Comparison of ENCODE assay signal across 14 cellular contexts in genomic region chr7:29287366-29287765, GRCh38.
DNase-seq lines count a peak whose midpoint lies in the region; ATAC-seq and TF ChIP-seq lines count a peak whose summit lies in the region.
"Had no signal": no experiment of that assay in that cellular context is flagged by ENCODE, and none has a peak within 500 bp of the region (broad histone marks: within the 10 kb centered on the region; RNA-seq: fewer than 3 reads in every experiment).

No MANE protein-coding gene starts in this region.

- no peak overlapping the region for H2BK5ac ChIP-seq in mesenchymal stem cell (ENCODE audit: low read depth, low read length, poor library complexity, severe bottlenecking)

- no peaks in the 10 kb centered on the region for H3K9me3 Mint-ChIP-seq in activated CD8-positive, alpha-beta memory T cell treated with anti-CD3 and anti-CD28 coated beads, Interleukin-2, amount 10 ng/mL, durations not matched to agents 7 days and 5 days (ENCODE audit: low read depth)
- H3K9me3 Mint-ChIP-seq: activated T-helper 1 cell treated with anti-CD3 and anti-CD28 coated beads, Interleukin-12 subunit alpha, Interleukin-12 subunit beta, Interleukin-2, Interleukin-4 antibody, amounts not matched to agents 30 ng/mL and 10 ng/mL and 1 ng/mL, durations not matched to agents 14 hours and 24 hours and 36 hours; nephron progenitor cell had no signal

- peaks cover 53% of the 10 kb centered on the region for H3K4me1 Mint-ChIP-seq in activated CD8-positive, alpha-beta memory T cell treated with anti-CD3 and anti-CD28 coated beads, Interleukin-2, amount 10 ng/mL, durations not matched to agents 7 days and 5 days

- DNase-seq in Caki2 (ENCODE audit: low read depth), result peak; percentile 6
- peak; percentile 87 for DNase-seq in mammary epithelial cell
- DNase-seq in mesenchymal stem cell, result peak; percentile 52
- DNase-seq in KBM-7, result no peak
- DNase-seq in NCI-H1105 (lab: John Stamatoyannopoulos, UW), result no peak
- DNase-seq in activated CD8-positive, alpha-beta memory T cell treated with anti-CD3 and anti-CD28 coated beads, Interleukin-2, amount 10 ng/mL, durations not matched to agents 7 days and 5 days, result no peak
- DNase-seq: nephron progenitor cell; NK-92 treated with Interleukin-12 subunit alpha and Interleukin-12 subunit beta, amount 100 ng/mL, for 24 hours; stimulated activated CD4-positive, alpha-beta T cell treated with anti-CD3 and anti-CD28 coated beads, Interleukin-2, amount 100 ng/mL, for 24 hours; T-helper 9 cell had no signal

- H3K14ac ChIP-seq in mesenchymal stem cell (ENCODE audit: low read length in 2 of 2), result no peak overlapping the region

- H3K27ac ChIP-seq in mammary epithelial cell (ENCODE audit: insufficient read depth, low read depth, low read length), result peak overlapping the region; percentile 66
- H3K27ac ChIP-seq in mesenchymal stem cell (ENCODE audit: low read length, poor library complexity, severe bottlenecking), result no peak overlapping the region
- H3K27ac ChIP-seq: thoracic aorta had no signal

- H3K36me3 ChIP-seq in mammary epithelial cell (ENCODE audit: insufficient read depth, low read length), result no peaks in the 10 kb centered on the region
- no peaks in the 10 kb centered on the region for H3K36me3 ChIP-seq in mesenchymal stem cell (ENCODE audit: control insufficient read depth in 1 of 2, insufficient read depth in 2 of 2, low read depth in 1 of 2, low read length in 2 of 2)
- H3K36me3 ChIP-seq: thoracic aorta had no signal

- H2BK120ac ChIP-seq in mesenchymal stem cell (ENCODE audit: low read depth, low read length), result no peak overlapping the region

- no peak overlapping the region for H3K4me3 Mint-ChIP-seq in activated CD8-positive, alpha-beta memory T cell treated with anti-CD3 and anti-CD28 coated beads, Interleukin-2, amount 10 ng/mL, durations not matched to agents 7 days and 5 days
- H3K4me3 Mint-ChIP-seq: activated T-helper 1 cell treated with anti-CD3 and anti-CD28 coated beads, Interleukin-12 subunit alpha, Interleukin-12 subunit beta, Interleukin-2, Interleukin-4 antibody, amounts not matched to agents 30 ng/mL and 10 ng/mL and 1 ng/mL, durations not matched to agents 14 hours and 24 hours and 36 hours; nephron progenitor cell had no signal

- H3K4me1 ChIP-seq in mammary epithelial cell (ENCODE audit: insufficient read depth, low read length) (peaks cover 36% of the 10 kb centered on the region), mesenchymal stem cell (ENCODE audit: control insufficient read depth, insufficient read depth, low read depth, low read length) (peaks cover 3% of the 10 kb centered on the region)

- CTCF ChIA-PET in mammary epithelial cell (lab: Charles Lee; ENCODE audit: low non-redundant PET), result interaction anchor here (0.6 kb wide), 1 partner anchor 975 kb away, joined by 4 read pairs; no protein-coding TSS in a partner anchor
- CTCF ChIA-PET in activated CD8-positive, alpha-beta memory T cell treated with anti-CD3 and anti-CD28 coated beads, Interleukin-2, amount 10 ng/mL, durations not matched to agents 7 days and 5 days (lab: Charles Lee), result interaction anchor here (1.3 kb wide), 1 partner anchor 50 kb away, joined by 4 read pairs; no protein-coding TSS in a partner anchor

- no peak overlapping the region for H4K8ac ChIP-seq in mesenchymal stem cell (ENCODE audit: low read length)

- H2BK15ac ChIP-seq in mesenchymal stem cell (ENCODE audit: low read depth, poor library complexity, severe bottlenecking), result no peak overlapping the region

- H3K4me3 ChIP-seq in mammary epithelial cell (replicated peaks in 1 of 3; ENCODE audit: insufficient read depth in 1 of 3, low read depth in 2 of 3, low read length in 3 of 3), result no peak overlapping the region
- no peak overlapping the region for H3K4me3 ChIP-seq in mesenchymal stem cell (ENCODE audit: insufficient read depth in 1 of 2, low read depth in 1 of 2, low read length in 2 of 2)
- H3K4me3 ChIP-seq: thoracic aorta had no signal

- H3K4me2 ChIP-seq in mammary epithelial cell (ENCODE audit: insufficient read depth, low read depth, low read length) (peak overlapping the region; percentile 49), mesenchymal stem cell (ENCODE audit: low read length, poor library complexity, severe bottlenecking) (no peak overlapping the region)

- 14% methylated on average over 1 of the region's 1 CpG for WGBS in mammary epithelial cell (ENCODE audit: low coverage, missing lambda C conversion rate)
- no CpG with 5 or more reads among the region's 1 CpG for WGBS in mesenchymal stem cell

- H3K18ac ChIP-seq in mesenchymal stem cell (ENCODE audit: low read depth in 1 of 2, low read length in 2 of 2), result no peak overlapping the region

- H3K27me3 ChIP-seq in mammary epithelial cell (ENCODE audit: insufficient read depth, low read length) (no peaks in the 10 kb centered on the region), mesenchymal stem cell (ENCODE audit: control insufficient read depth in 1 of 2, insufficient read depth in 1 of 2, low read length in 2 of 2) (peaks cover 0 to 60% of the 10 kb centered on the region in 2 experiments)

- H4K91ac ChIP-seq in mesenchymal stem cell (ENCODE audit: low read length), result no peak overlapping the region

- no TSS peak for BruUV-seq in mammary epithelial cell (replicated peaks; lab: Mats Ljungman, UMichigan)

- TF ChIP-seq EP300 in Ishikawa (IDR thresholded peaks at IDR 0.05; ENCODE audit: borderline replicate concordance), result no peak; the same call in 1 of the 2 replicates

- TF ChIP-seq CTCF in mammary epithelial cell (conservative IDR thresholded peaks at IDR 0.05 in 1 of 2, IDR thresholded peaks at IDR 0.05 in 1 of 2; ENCODE audit: extremely low read depth in 1 of 2, insufficient read depth in 1 of 2, low read depth in 1 of 2, low read length in 2 of 2), result no peak

- no peak overlapping the region for H3K27ac Mint-ChIP-seq in activated CD8-positive, alpha-beta memory T cell treated with anti-CD3 and anti-CD28 coated beads, Interleukin-2, amount 10 ng/mL, durations not matched to agents 7 days and 5 days
- H3K27ac Mint-ChIP-seq: activated T-helper 1 cell treated with anti-CD3 and anti-CD28 coated beads, Interleukin-12 subunit alpha, Interleukin-12 subunit beta, Interleukin-2, Interleukin-4 antibody, amounts not matched to agents 30 ng/mL and 10 ng/mL and 1 ng/mL, durations not matched to agents 14 hours and 24 hours and 36 hours; nephron progenitor cell had no signal

- peaks cover 58% of the 10 kb centered on the region for H3K27me3 Mint-ChIP-seq in activated CD8-positive, alpha-beta memory T cell treated with anti-CD3 and anti-CD28 coated beads, Interleukin-2, amount 10 ng/mL, durations not matched to agents 7 days and 5 days

- no peak overlapping the region for H2BK12ac ChIP-seq in mesenchymal stem cell (ENCODE audit: low read length in 2 of 2)

- no peak overlapping the region for H3K23ac ChIP-seq in mesenchymal stem cell (ENCODE audit: low read length in 2 of 2)

- intact Hi-C loops in mammary epithelial cell (cut with micrococcal nuclease), result loop anchor here (5.0 kb wide), 3 partner anchors 55 to 275 kb away; partner anchors contain the start of gene PRR15

- no peaks in the 10 kb centered on the region for H4K20me1 ChIP-seq in mammary epithelial cell (ENCODE audit: insufficient read depth, low read length)

- no peak overlapping the region for H2AFZ ChIP-seq in mammary epithelial cell (ENCODE audit: low read depth, low read length)
- H2AFZ ChIP-seq in mesenchymal stem cell (ENCODE audit: low read depth, low read length), result no peak overlapping the region

- in situ Hi-C loops in Caki2 (cut with HindIII; ENCODE audit: low pct_unique_long_range_greater_than_20kb, low sequenced_read_pairs) (no loop called here), mammary epithelial cell (cut with MboI; ENCODE audit: low sequenced_read_pairs in 2 of 2) (no loop called here), KBM-7 (cut with MboI; ENCODE audit: low pct_unique_long_range_greater_than_20kb, low sequenced_read_pairs) (no loop called here)

- H3K9ac ChIP-seq in mammary epithelial cell (ENCODE audit: insufficient read depth, low read length) (no peak overlapping the region), mesenchymal stem cell (ENCODE audit: low read length) (no peak overlapping the region)

- H3K9me3 ChIP-seq in mammary epithelial cell (replicated peaks; ENCODE audit: insufficient read depth, low read length) (no peaks in the 10 kb centered on the region), mesenchymal stem cell (ENCODE audit: control insufficient read depth, low read length) (no peaks in the 10 kb centered on the region)
- H3K9me3 ChIP-seq: thoracic aorta had no signal

- H3K4ac ChIP-seq in mesenchymal stem cell (ENCODE audit: low read depth in 1 of 2, low read length in 2 of 2), result no peak overlapping the region

- peaks cover 2% of the 10 kb centered on the region for H3K36me3 Mint-ChIP-seq in activated CD8-positive, alpha-beta memory T cell treated with anti-CD3 and anti-CD28 coated beads, Interleukin-2, amount 10 ng/mL, durations not matched to agents 7 days and 5 days

- ATAC-seq in activated CD8-positive, alpha-beta memory T cell treated with anti-CD3 and anti-CD28 coated beads, Interleukin-2, amount 10 ng/mL, durations not matched to agents 7 days and 5 days, result no peak
- no peak for ATAC-seq in HG03135 (IDR thresholded peaks at IDR 0.05; ENCODE audit: unreplicated experiment)

- H3K79me1 ChIP-seq in mesenchymal stem cell (replicated peaks; ENCODE audit: low read length, poor library complexity, severe bottlenecking), result no peaks in the 10 kb centered on the region

- no peak for TF ChIP-seq RAD21 in Ishikawa (IDR thresholded peaks at IDR 0.05; ENCODE audit: low read depth)

- H2AK5ac ChIP-seq in mesenchymal stem cell (ENCODE audit: low read length, severe bottlenecking), result no peak overlapping the region

- H3K79me2 ChIP-seq in mammary epithelial cell (ENCODE audit: insufficient read depth, low read length), result no peaks in the 10 kb centered on the region

- dilution Hi-C loops in mammary epithelial cell (cut with HindIII; ENCODE audit: low sequenced_read_pairs), result no loop called here

TF ChIP-seq in Ishikawa, 13 proteins besides CTCF, POLR2A, EP300 and RAD21:
- TF ChIP-seq YY1 (IDR thresholded peaks at IDR 0.05; ENCODE audit: low read depth) (no peak), NFIC (IDR thresholded peaks at IDR 0.05) (peak; percentile 80), TAF1 (IDR thresholded peaks at IDR 0.05; ENCODE audit: low read depth) (no peak), FOXM1 (IDR thresholded peaks at IDR 0.05; ENCODE audit: borderline replicate concordance, low read depth) (no peak), CREB1 (IDR thresholded peaks at IDR 0.05; ENCODE audit: low read depth) (no peak), ZBTB7A (IDR thresholded peaks at IDR 0.05; ENCODE audit: low read depth) (no peak)
- TF ChIP-seq, protein P1, sequence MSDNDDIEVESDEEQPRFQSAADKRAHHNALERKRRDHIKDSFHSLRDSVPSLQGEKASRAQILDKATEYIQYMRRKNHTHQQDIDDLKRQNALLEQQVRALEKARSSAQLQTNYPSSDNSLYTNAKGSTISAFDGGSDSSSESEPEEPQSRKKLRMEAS (IDR thresholded peaks at IDR 0.05), result no peak
TF ChIP-seq in Ishikawa: peak in this region for 1.

Comparison
In these comparisons a context has a peak if more than half of its experiments do, and no peak if none do; other contexts are left out.
1. DNase-seq: peak in Caki2 (single experiment), mammary epithelial cell (single experiment) and mesenchymal stem cell (single experiment); none in KBM-7 (single experiment), NCI-H1105 (single experiment) and activated CD8-positive, alpha-beta memory T cell treated with anti-CD3 and anti-CD28 coated beads, Interleukin-2, amount 10 ng/mL, durations not matched to agents 7 days and 5 days (single experiment).